26 cellular contexts compared by ENCODE assay signal in genomic region chr14:75537071-75537470, GRCh38. TPM values are rescaled to one million over a fixed set of nuclear protein-coding genes. Genes with fewer than 3 reads are reported as not detected.
DNase-seq lines count a peak whose midpoint lies in the region; ATAC-seq, FAIRE-seq and TF ChIP-seq lines count a peak whose summit lies in the region.
"Had no signal": no experiment of that assay in that cellular context is flagged by ENCODE, and none has a peak within 500 bp of the region (broad histone marks: within the 10 kb centered on the region; RNA-seq: fewer than 3 reads in every experiment).

No MANE protein-coding gene starts in this region.

- H3K4me3 ChIP-seq in endothelial cell of umbilical vein (replicated peaks in 1 of 3; ENCODE audit: insufficient read depth in 1 of 3, low read depth in 1 of 3, low read length in 3 of 3) (no peak overlapping the region), psoas muscle (no peak overlapping the region), MM.1S (ENCODE audit: low read length) (no peak overlapping the region)
- H3K4me3 ChIP-seq: BLaER1 treated with 17β-estradiol and CSF1 and Interleukin-3, amounts not matched to agents 10 nM and 100 nM; left ventricle myocardium inferior; ovary; skin epidermis; tibial nerve had no signal

- H3K4me2 ChIP-seq in endothelial cell of umbilical vein (ENCODE audit: insufficient read depth, low read length) (no peak overlapping the region), MM.1S (ENCODE audit: low read depth, low read length) (no peak overlapping the region)
- H3K4me2 ChIP-seq: KMS-11, SK-N-SH had no signal

- no peak for TF ChIP-seq CTCF in endothelial cell of umbilical vein (IDR thresholded peaks at IDR 0.05; ENCODE audit: extremely low read depth in 1 of 2, insufficient read depth in 1 of 2, low read depth in 1 of 2, low read length in 2 of 2)
- TF ChIP-seq CTCF in psoas muscle (IDR thresholded peaks at IDR 0.05) = no peak
- no peak for TF ChIP-seq CTCF in foreskin keratinocyte (conservative IDR thresholded peaks at IDR 0.05)
- no peak for TF ChIP-seq CTCF in MM.1S (IDR thresholded peaks at IDR 0.05; ENCODE audit: low read length)

- no peaks in the 10 kb centered on the region for H3K27me3 Mint-ChIP-seq in activated CD4-positive, alpha-beta T cell treated with anti-CD3 and anti-CD28 coated beads for 36 hours

- H3K9ac ChIP-seq in endothelial cell of umbilical vein (replicated peaks; ENCODE audit: extremely low read depth, insufficient read depth, low read length) (no peak overlapping the region), MM.1S (ENCODE audit: low read length) (no peak overlapping the region)
- H3K9ac ChIP-seq: BLaER1 treated with 17β-estradiol and CSF1 and Interleukin-3, amounts not matched to agents 10 nM and 100 nM; KMS-11; SK-N-SH had no signal

- H3K36me3 Mint-ChIP-seq in activated CD4-positive, alpha-beta T cell treated with anti-CD3 and anti-CD28 coated beads for 36 hours (ENCODE audit: low read depth) = peaks cover 82% of the 10 kb centered on the region

- TF ChIP-seq POLR2A in GM12891 (IDR thresholded peaks at IDR 0.05; ENCODE audit: low read depth, low read length) (no peak), endothelial cell of umbilical vein (IDR thresholded peaks at IDR 0.05; ENCODE audit: low read depth, low read length) (no peak)

- H3K9me3 Mint-ChIP-seq in activated CD4-positive, alpha-beta T cell treated with anti-CD3 and anti-CD28 coated beads for 36 hours (ENCODE audit: low read depth) = no peaks in the 10 kb centered on the region
- H3K9me3 Mint-ChIP-seq: activated T-helper 2 cell treated with anti-CD3 and anti-CD28 coated beads, Interferon-gamma antibody, Interleukin-2, Interleukin-4, amounts not matched to agents 10 μg/mL and 5 μg/mL and 100 μg/mL, durations not matched to agents 14 hours and 24 hours and 36 hours had no signal

- dilution Hi-C loops in endothelial cell of umbilical vein (cut with MboI; ENCODE audit: extremely low pct_ligation_motif_present, low sequenced_read_pairs) = no loop called here

- no peaks in the 10 kb centered on the region for H3K27me3 ChIP-seq in endothelial cell of umbilical vein (ENCODE audit: control insufficient read depth in 2 of 2, insufficient read depth in 2 of 2, low read length in 2 of 2)
- H3K27me3 ChIP-seq in psoas muscle (ENCODE audit: insufficient read depth in 3 of 3, low read length in 2 of 3) = no peaks in the 10 kb centered on the region
- no peaks in the 10 kb centered on the region for H3K27me3 ChIP-seq in foreskin keratinocyte
- no peaks in the 10 kb centered on the region for H3K27me3 ChIP-seq in MM.1S (replicated peaks; ENCODE audit: insufficient read depth, low read length)
- H3K27me3 ChIP-seq: BLaER1 treated with 17β-estradiol and CSF1 and Interleukin-3, amounts not matched to agents 10 nM and 100 nM; ovary; tibial nerve had no signal

- no peak for DNase-seq in activated CD4-positive, alpha-beta T cell treated with anti-CD3 and anti-CD28 coated beads for 36 hours
- DNase-seq in activated CD4-positive, alpha-beta T cell treated with anti-CD3 and anti-CD28 coated beads, Interleukin-2, amount 50 U/mL, for 4 hours = no peak
- DNase-seq in GM12891 (ENCODE audit: insufficient read length, low spot score) = no peak
- no peak for DNase-seq in endothelial cell of umbilical vein (ENCODE audit: low read depth, low spot score)
- DNase-seq in psoas muscle = no peak
- no peak for DNase-seq in foreskin keratinocyte
- DNase-seq in NCI-H82 treated with DMSO at 0.1 percent for 48 hours (lab: John Stamatoyannopoulos, UW; ENCODE audit: unreplicated experiment) = no peak
- DNase-seq in MM.1S = no peak
- DNase-seq: 8988T; activated CD4-positive, alpha-beta T cell treated with anti-CD3 and anti-CD28 coated beads, Interleukin-2, amount 50 U/mL, for 1 hour; aorta; DMS53; left ventricle myocardium inferior; NCI-H1092; NCI-H748 treated with DMSO at 0.1 percent for 48 hours; ovary; SK-N-SH had no signal

- CTCF ChIA-PET in activated CD4-positive, alpha-beta T cell treated with anti-CD3 and anti-CD28 coated beads for 36 hours (lab: Charles Lee) = interaction anchor here (0.6 to 1.7 kb wide), 5 partner anchors 15 to 236 kb away, joined by 3 to 6 read pairs (median 3); partner anchors contain the start of gene BATF
- CTCF ChIA-PET in endothelial cell of umbilical vein (lab: Charles Lee) = interaction anchor here (1.2 kb wide), 1 partner anchor 48 kb away, joined by 3 read pairs; no protein-coding TSS in a partner anchor

- H4K20me1 ChIP-seq in endothelial cell of umbilical vein (replicated peaks; ENCODE audit: control insufficient read depth, extremely low read depth, insufficient read depth, low read length) = no peaks in the 10 kb centered on the region
- no peaks in the 10 kb centered on the region for H4K20me1 ChIP-seq in MM.1S (ENCODE audit: insufficient read depth, low read length)

- POLR2A ChIA-PET in activated CD4-positive, alpha-beta T cell treated with anti-CD3 and anti-CD28 coated beads for 36 hours (lab: Charles Lee) = no interaction called here
- POLR2A ChIA-PET in endothelial cell of umbilical vein (lab: Charles Lee) = no interaction called here

- H2AFZ ChIP-seq in endothelial cell of umbilical vein (ENCODE audit: low read depth, low read length) (no peak overlapping the region), MM.1S (ENCODE audit: low read length) (no peak overlapping the region)

- H3K4me1 ChIP-seq in endothelial cell of umbilical vein (ENCODE audit: control insufficient read depth, extremely low read depth, insufficient read depth, low read length) = peaks cover 18% of the 10 kb centered on the region
- peaks cover 13% of the 10 kb centered on the region for H3K4me1 ChIP-seq in psoas muscle
- H3K4me1 ChIP-seq in foreskin keratinocyte = peaks cover 6% of the 10 kb centered on the region
- no peaks in the 10 kb centered on the region for H3K4me1 ChIP-seq in MM.1S (ENCODE audit: low read length)
- H3K4me1 ChIP-seq: left ventricle myocardium inferior had no signal

- peaks cover 85% of the 10 kb centered on the region for H3K4me1 Mint-ChIP-seq in activated CD4-positive, alpha-beta T cell treated with anti-CD3 and anti-CD28 coated beads for 36 hours

- H3K9me3 ChIP-seq in endothelial cell of umbilical vein (replicated peaks; ENCODE audit: control insufficient read depth, insufficient read depth, low read length) (no peaks in the 10 kb centered on the region), psoas muscle (no peaks in the 10 kb centered on the region), MM.1S (replicated peaks; ENCODE audit: insufficient read depth, low read length) (no peaks in the 10 kb centered on the region)
- H3K9me3 ChIP-seq: BLaER1 treated with 17β-estradiol and CSF1 and Interleukin-3, amounts not matched to agents 10 nM and 100 nM; left ventricle myocardium inferior; ovary; SK-N-SH; tibial nerve had no signal

- no peaks in the 10 kb centered on the region for H3K9me2 ChIP-seq in MM.1S (replicated peaks; ENCODE audit: insufficient read depth, low read length)
- H3K9me2 ChIP-seq: SK-N-SH had no signal

- H3F3A ChIP-seq in MM.1S (ENCODE audit: insufficient read depth, low read length) = no peaks in the 10 kb centered on the region

- FAIRE-seq in GM12891 (lab: Jason Lieb, UNC) (peak; percentile 60), endothelial cell of umbilical vein (lab: Jason Lieb, UNC) (no peak)
- FAIRE-seq: GM18507, H54 had no signal

- H3K36me3 ChIP-seq in endothelial cell of umbilical vein (ENCODE audit: control insufficient read depth in 2 of 2, extremely low read depth in 1 of 2, insufficient read depth in 2 of 2, low read length in 2 of 2) = no peaks in the 10 kb centered on the region
- H3K36me3 ChIP-seq in psoas muscle (ENCODE audit: insufficient read depth in 1 of 2, low read depth in 1 of 2) = no peaks in the 10 kb centered on the region
- no peaks in the 10 kb centered on the region for H3K36me3 ChIP-seq in MM.1S (replicated peaks; ENCODE audit: insufficient read depth, low read length)
- H3K36me3 ChIP-seq: left ventricle myocardium inferior, ovary, tibial nerve had no signal

- H3K9me1 ChIP-seq in endothelial cell of umbilical vein (replicated peaks; ENCODE audit: control insufficient read depth, extremely low read depth, insufficient read depth, low read length) = no peaks in the 10 kb centered on the region

- no peaks in the 10 kb centered on the region for H3K79me2 ChIP-seq in endothelial cell of umbilical vein (ENCODE audit: control insufficient read depth, insufficient read depth, low read length)
- no peaks in the 10 kb centered on the region for H3K79me2 ChIP-seq in MM.1S (ENCODE audit: low read length)

- peak overlapping the region; percentile 91 for H3K27ac ChIP-seq in endothelial cell of umbilical vein (ENCODE audit: insufficient read depth, low read depth, low read length)
- peak overlapping the region; percentile 72 for H3K27ac ChIP-seq in psoas muscle
- H3K27ac ChIP-seq in foreskin keratinocyte = no peak overlapping the region
- H3K27ac ChIP-seq in MM.1S (ENCODE audit: low read length) = no peak overlapping the region
- H3K27ac ChIP-seq: BLaER1 treated with 17β-estradiol and CSF1 and Interleukin-3, amounts not matched to agents 10 nM and 100 nM; HL-60; KMS-11; ovary had no signal

- intact Hi-C loops in activated CD4-positive, alpha-beta T cell treated with anti-CD3 and anti-CD28 coated beads for 36 hours (cut with DNase I, micrococcal nuclease) = no loop called here
- intact Hi-C loops in endothelial cell of umbilical vein (cut with micrococcal nuclease) = no loop called here
- intact Hi-C loops in psoas muscle (cut with DNase I) = no loop called here

- H3K4me3 Mint-ChIP-seq in activated CD4-positive, alpha-beta T cell treated with anti-CD3 and anti-CD28 coated beads for 36 hours = no peak overlapping the region

- no peak for ATAC-seq in activated CD4-positive, alpha-beta T cell treated with anti-CD3 and anti-CD28 coated beads for 36 hours
- no peak for ATAC-seq in psoas muscle
- ATAC-seq in foreskin keratinocyte = no peak

- no TSS peak for BruUV-seq in endothelial cell of umbilical vein (replicated peaks; lab: Mats Ljungman, UMichigan)

- H3K27ac Mint-ChIP-seq in activated CD4-positive, alpha-beta T cell treated with anti-CD3 and anti-CD28 coated beads for 36 hours = peak overlapping the region; percentile 71
- H3K27ac Mint-ChIP-seq: activated T-helper 2 cell treated with anti-CD3 and anti-CD28 coated beads, Interferon-gamma antibody, Interleukin-2, Interleukin-4, amounts not matched to agents 10 μg/mL and 5 μg/mL and 100 μg/mL, durations not matched to agents 14 hours and 24 hours and 36 hours had no signal

- 86 to 89% (median 88%) methylated on average over 4 of the region's 4 CpGs for WGBS in psoas muscle, 3 donors

RNA-seq across cellular contexts. Expression of gene BATF, which starts 14.8 kb away (rescaled TPM):
- total RNA-seq in activated CD4-positive, alpha-beta T cell treated with anti-CD3 and anti-CD28 coated beads for 36 hours = 100 to 1,000 TPM; 165 to 187 TPM
- 74.9 TPM for polyA plus RNA-seq in GM12891 (2012; ENCODE audit: low read depth, missing spikeins)
- total RNA-seq in endothelial cell of umbilical vein (not detected in 2 replicates), psoas muscle (under 1 TPM in 3 of 4 donors, not detected in 1; 0.58 to 0.77 (median 0.76) TPM), foreskin keratinocyte (not detected in 2 replicates)
- polyA plus RNA-seq in endothelial cell of umbilical vein (not detected in 2 replicates), psoas muscle (under 1 TPM; 0.29 to 0.86 (median 0.70) TPM), foreskin keratinocyte (not detected in 2 replicates)
- polyA plus RNA-seq in endothelial cell of umbilical vein (2011; cell fraction: cytosol; rRNA removed) = not detected in 2 replicates
- polyA plus RNA-seq in endothelial cell of umbilical vein (2011; cell fraction: nucleus; rRNA removed) = 0.28 TPM in 1 of 2 replicates, not detected in the other
- not detected in 2 replicates for polyA plus RNA-seq in endothelial cell of umbilical vein (2012)
- not detected in 2 replicates for polyA minus RNA-seq in endothelial cell of umbilical vein
- polyA minus RNA-seq in endothelial cell of umbilical vein (2011; cell fraction: cytosol; rRNA and poly(A)+ RNA removed) = not detected
- polyA minus RNA-seq in endothelial cell of umbilical vein (2011; cell fraction: nucleus; rRNA and poly(A)+ RNA removed) = not detected in 2 replicates
- total RNA-seq: chondrocyte had no signal
- polyA plus RNA-seq: SK-N-SH had no signal

RNA-seq across cellular contexts. Expression of gene FLVCR2, which starts 41.3 kb away (rescaled TPM):
- 1 to 10 TPM; 2.2 to 3.2 TPM for total RNA-seq in activated CD4-positive, alpha-beta T cell treated with anti-CD3 and anti-CD28 coated beads for 36 hours
- polyA plus RNA-seq in GM12891 (2012; ENCODE audit: low read depth, missing spikeins) = 2.1 TPM
- total RNA-seq in endothelial cell of umbilical vein = 4.9 and 9.1 TPM in 2 replicates
- 1.4 and 1.8 TPM in 2 replicates for polyA plus RNA-seq in endothelial cell of umbilical vein
- polyA plus RNA-seq in endothelial cell of umbilical vein (2011; cell fraction: cytosol; rRNA removed) = 0.99 and 1.1 TPM in 2 replicates
- 1.9 and 2.2 TPM in 2 replicates for polyA plus RNA-seq in endothelial cell of umbilical vein (2011; cell fraction: nucleus; rRNA removed)
- 1.5 and 2.3 TPM in 2 replicates for polyA plus RNA-seq in endothelial cell of umbilical vein (2012)
- 2.3 and 9.0 TPM in 2 replicates for polyA minus RNA-seq in endothelial cell of umbilical vein
- polyA minus RNA-seq in endothelial cell of umbilical vein (2011; cell fraction: cytosol; rRNA and poly(A)+ RNA removed) = 5.3 TPM
- polyA minus RNA-seq in endothelial cell of umbilical vein (2011; cell fraction: nucleus; rRNA and poly(A)+ RNA removed) = 1.7 and 2.7 TPM in 2 replicates
- 1 to 10 TPM in 3 of 4 donors, under 1 TPM in 1; 0.71 to 9.4 (median 5.7) TPM for total RNA-seq in psoas muscle
- polyA plus RNA-seq in psoas muscle = 1 to 10 TPM; 2.5 to 9.8 (median 4.2) TPM
- total RNA-seq in foreskin keratinocyte = 0.03 and 0.11 TPM in 2 replicates
- polyA plus RNA-seq in foreskin keratinocyte = 0.07 and 0.11 TPM in 2 replicates

Comparison
In these comparisons a context has a peak if more than half of its experiments do, and no peak if none do; other contexts are left out.
1. H3K27ac ChIP-seq: peak in endothelial cell of umbilical vein (single experiment) and psoas muscle (single experiment); none in foreskin keratinocyte (single experiment) and MM.1S (single experiment).
2. RNA of gene BATF, which starts 14.8 kb away (total RNA-seq): 165 to 187 TPM in activated CD4-positive, alpha-beta T cell treated with anti-CD3 and anti-CD28 coated beads for 36 hours; 0.58 to 0.77 TPM in psoas muscle, not detected in endothelial cell of umbilical vein and not detected in foreskin keratinocyte; every median in the first group is over 10 times any median in the second.